ENCODE assay signal across 13 cellular contexts in the genomic region with DNA sequence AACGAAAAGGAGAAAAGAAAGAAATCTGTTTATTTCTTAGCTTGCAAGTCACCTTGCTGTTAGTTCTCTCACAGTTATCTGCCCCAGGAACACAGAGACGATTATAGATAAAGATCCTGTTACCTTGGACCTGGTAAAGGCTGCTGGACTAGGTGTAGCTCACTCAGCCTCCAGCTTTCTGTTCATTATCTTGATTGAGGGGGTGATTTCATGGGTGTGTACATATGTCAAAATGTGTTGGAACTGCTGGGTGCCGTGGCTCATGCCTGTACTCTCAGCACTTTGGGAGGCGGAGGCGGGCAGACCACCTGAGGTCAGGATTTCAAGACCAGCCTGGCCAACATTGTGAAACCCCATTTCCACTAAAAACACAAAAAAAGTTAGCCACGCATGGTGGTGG. TPM values are rescaled to one million over a fixed set of nuclear protein-coding genes. Genes with fewer than 3 reads are reported as not detected.
A peak's percentile ranks its signal among the peaks of the same experiment; 100 is the strongest.
DNase-seq lines count a peak whose midpoint lies in the region; ATAC-seq and TF ChIP-seq lines count a peak whose summit lies in the region.
"Had no signal": no experiment of that assay in that cellular context is flagged by ENCODE, and none has a peak within 500 bp of the region (broad histone marks: within the 10 kb centered on the region; RNA-seq: fewer than 3 reads in every experiment).

No MANE protein-coding gene starts in this region.

- no peak for TF ChIP-seq CTCF in WTC11 (IDR thresholded peaks at IDR 0.05)

- H4K8ac ChIP-seq in mesenchymal stem cell (ENCODE audit: low read length) = no peak overlapping the region

- no peak overlapping the region for H2BK12ac ChIP-seq in mesenchymal stem cell (ENCODE audit: low read length in 2 of 2)

- H3K4me3 Mint-ChIP-seq in WTC11 = no peak overlapping the region
- no peak overlapping the region for H3K4me3 Mint-ChIP-seq in stimulated activated naive B cell treated with anti-CD40 and anti-IgM and Interleukin-4, amounts not matched to agents 10 μg/mL and 1 μg/mL and 100 μg/mL, for 72 hours
- H3K4me3 Mint-ChIP-seq in activated CD8-positive, alpha-beta T cell treated with anti-CD3 and anti-CD28 coated beads, Interleukin-2, amount 10 ng/mL, durations not matched to agents 7 days and 5 days = no peak overlapping the region
- H3K4me3 Mint-ChIP-seq: CD8-positive, alpha-beta memory T cell had no signal

- H3K9me3 ChIP-seq in BLaER1 treated with 17β-estradiol and CSF1 and Interleukin-3, amounts not matched to agents 10 nM and 100 nM (replicated peaks in 1 of 11) = peaks cover 0 to 11% (median 6%) of the 10 kb centered on the region in 11 experiments; a peak in 13 of 22 replicates
- no peaks in the 10 kb centered on the region for H3K9me3 ChIP-seq in mesenchymal stem cell (ENCODE audit: control insufficient read depth, low read length)
- H3K9me3 ChIP-seq: BE2C had no signal

- peak overlapping the region; percentile 50 for H4K91ac ChIP-seq in mesenchymal stem cell (ENCODE audit: low read length)

- POLR2A ChIA-PET in WTC11 (lab: Charles Lee) = no interaction called here
- POLR2A ChIA-PET in activated CD8-positive, alpha-beta T cell treated with anti-CD3 and anti-CD28 coated beads, Interleukin-2, amount 10 ng/mL, durations not matched to agents 7 days and 5 days (lab: Charles Lee) = no interaction called here

- H2BK15ac ChIP-seq in mesenchymal stem cell (ENCODE audit: low read depth, poor library complexity, severe bottlenecking) = no peak overlapping the region

- peak overlapping the region in 10 of 11 experiments; percentile 3 to 72 (median 54); a peak in 12 of 22 replicates for H3K4me2 ChIP-seq in BLaER1 treated with 17β-estradiol and CSF1 and Interleukin-3, amounts not matched to agents 10 nM and 100 nM
- no peak overlapping the region for H3K4me2 ChIP-seq in mesenchymal stem cell (ENCODE audit: low read length, poor library complexity, severe bottlenecking)

- DNase-seq in WTC11 (ENCODE audit: low spot score) (no peak), mesenchymal stem cell (no peak), AG20443 (ENCODE audit: low spot score) (no peak)
- no peak for DNase-seq in stimulated activated naive B cell treated with anti-CD40 and anti-IgM and Interleukin-4, amounts not matched to agents 10 μg/mL and 1 μg/mL and 100 μg/mL, for 72 hours
- DNase-seq in central memory CD4-positive, alpha-beta T cell = no peak
- no peak for DNase-seq in activated CD8-positive, alpha-beta T cell treated with anti-CD3 and anti-CD28 coated beads, Interleukin-2, amount 10 ng/mL, durations not matched to agents 7 days and 5 days
- DNase-seq: BE2C; Caco-2; CD8-positive, alpha-beta memory T cell; DND-41; GF-D8; HCEC 1CT had no signal

- H4K20me1 ChIP-seq in BLaER1 treated with 17β-estradiol and CSF1 and Interleukin-3, amounts not matched to agents 10 nM and 100 nM = peaks cover 0 to 8% (median 3%) of the 10 kb centered on the region in 11 experiments; a peak in 6 of 22 replicates

- H2BK5ac ChIP-seq in mesenchymal stem cell (ENCODE audit: low read depth, low read length, poor library complexity, severe bottlenecking) = no peak overlapping the region

- peak overlapping the region; percentile 78 for H3K27ac Mint-ChIP-seq in WTC11
- peak overlapping the region; percentile 37 for H3K27ac Mint-ChIP-seq in stimulated activated naive B cell treated with anti-CD40 and anti-IgM and Interleukin-4, amounts not matched to agents 10 μg/mL and 1 μg/mL and 100 μg/mL, for 72 hours
- no peak overlapping the region for H3K27ac Mint-ChIP-seq in activated CD8-positive, alpha-beta T cell treated with anti-CD3 and anti-CD28 coated beads, Interleukin-2, amount 10 ng/mL, durations not matched to agents 7 days and 5 days

- H3K4me3 ChIP-seq in BLaER1 treated with 17β-estradiol and CSF1 and Interleukin-3, amounts not matched to agents 10 nM and 100 nM = no peak overlapping the region
- H3K4me3 ChIP-seq in mesenchymal stem cell (ENCODE audit: insufficient read depth in 1 of 2, low read depth in 1 of 2, low read length in 2 of 2) = no peak overlapping the region

- peaks cover under 1% of the 10 kb centered on the region; the same call in 1 of the 2 replicates for H3K9me3 Mint-ChIP-seq in WTC11
- H3K9me3 Mint-ChIP-seq in stimulated activated naive B cell treated with anti-CD40 and anti-IgM and Interleukin-4, amounts not matched to agents 10 μg/mL and 1 μg/mL and 100 μg/mL, for 72 hours = peaks cover 0 to under 1% of the 10 kb centered on the region in 2 donors
- no peaks in the 10 kb centered on the region for H3K9me3 Mint-ChIP-seq in activated CD8-positive, alpha-beta T cell treated with anti-CD3 and anti-CD28 coated beads, Interleukin-2, amount 10 ng/mL, durations not matched to agents 7 days and 5 days (ENCODE audit: insufficient read depth)

- no peak overlapping the region for H3K14ac ChIP-seq in mesenchymal stem cell (ENCODE audit: low read length in 2 of 2)

- H3K36me3 ChIP-seq in BLaER1 treated with 17β-estradiol and CSF1 and Interleukin-3, amounts not matched to agents 10 nM and 100 nM = peaks cover 0 to 22% (median 9%) of the 10 kb centered on the region in 11 experiments; a peak in 15 of 22 replicates
- H3K36me3 ChIP-seq in mesenchymal stem cell (ENCODE audit: control insufficient read depth in 1 of 2, insufficient read depth in 2 of 2, low read depth in 1 of 2, low read length in 2 of 2) = no peaks in the 10 kb centered on the region
- H3K36me3 ChIP-seq: BE2C had no signal

- H3K4ac ChIP-seq in mesenchymal stem cell (ENCODE audit: low read depth in 1 of 2, low read length in 2 of 2) = no peak overlapping the region

- no peak overlapping the region for H3K23ac ChIP-seq in mesenchymal stem cell (ENCODE audit: low read length in 2 of 2)

- no peaks in the 10 kb centered on the region for H3K27me3 ChIP-seq in BLaER1 treated with 17β-estradiol and CSF1 and Interleukin-3, amounts not matched to agents 10 nM and 100 nM
- no peaks in the 10 kb centered on the region for H3K27me3 ChIP-seq in mesenchymal stem cell (ENCODE audit: control insufficient read depth in 1 of 2, insufficient read depth in 1 of 2, low read length in 2 of 2)
- H3K27me3 ChIP-seq: BE2C had no signal

- no peaks in the 10 kb centered on the region for H3K79me1 ChIP-seq in mesenchymal stem cell (replicated peaks; ENCODE audit: low read length, poor library complexity, severe bottlenecking)

- H3K36me3 Mint-ChIP-seq in WTC11 = peaks cover 9% of the 10 kb centered on the region; the same call in 1 of the 2 replicates
- peaks cover 16 to 31% of the 10 kb centered on the region in 2 donors for H3K36me3 Mint-ChIP-seq in stimulated activated naive B cell treated with anti-CD40 and anti-IgM and Interleukin-4, amounts not matched to agents 10 μg/mL and 1 μg/mL and 100 μg/mL, for 72 hours
- H3K36me3 Mint-ChIP-seq in activated CD8-positive, alpha-beta T cell treated with anti-CD3 and anti-CD28 coated beads, Interleukin-2, amount 10 ng/mL, durations not matched to agents 7 days and 5 days (ENCODE audit: low read depth) = peaks cover 22% of the 10 kb centered on the region

- H3K9ac ChIP-seq in BLaER1 treated with 17β-estradiol and CSF1 and Interleukin-3, amounts not matched to agents 10 nM and 100 nM = peak overlapping the region in 1 of 11 experiments; percentile 19; a peak in 1 of 22 replicates
- no peak overlapping the region for H3K9ac ChIP-seq in mesenchymal stem cell (ENCODE audit: low read length)

- H3K27me3 Mint-ChIP-seq in WTC11 (ENCODE audit: low read depth) = no peaks in the 10 kb centered on the region
- H3K27me3 Mint-ChIP-seq in stimulated activated naive B cell treated with anti-CD40 and anti-IgM and Interleukin-4, amounts not matched to agents 10 μg/mL and 1 μg/mL and 100 μg/mL, for 72 hours = no peaks in the 10 kb centered on the region
- H3K27me3 Mint-ChIP-seq in activated CD8-positive, alpha-beta T cell treated with anti-CD3 and anti-CD28 coated beads, Interleukin-2, amount 10 ng/mL, durations not matched to agents 7 days and 5 days (ENCODE audit: low read depth) = no peaks in the 10 kb centered on the region
- H3K27me3 Mint-ChIP-seq: CD8-positive, alpha-beta memory T cell had no signal

- 92% methylated on average over 5 of the region's 6 CpGs for WGBS in mesenchymal stem cell

- H3K4me1 ChIP-seq in BLaER1 treated with 17β-estradiol and CSF1 and Interleukin-3, amounts not matched to agents 10 nM and 100 nM = peaks cover 40 to 59% (median 50%) of the 10 kb centered on the region in 10 experiments
- peaks cover 12% of the 10 kb centered on the region for H3K4me1 ChIP-seq in mesenchymal stem cell (ENCODE audit: control insufficient read depth, insufficient read depth, low read depth, low read length)
- H3K4me1 ChIP-seq: Caco-2 had no signal

- CTCF ChIA-PET in WTC11 (lab: Charles Lee) = interaction anchor here (0.6 to 2.1 kb wide), 3 partner anchors 20 to 234 kb away, joined by 4 to 6 read pairs (median 5); no protein-coding TSS in a partner anchor
- CTCF ChIA-PET in activated CD8-positive, alpha-beta T cell treated with anti-CD3 and anti-CD28 coated beads, Interleukin-2, amount 10 ng/mL, durations not matched to agents 7 days and 5 days (lab: Charles Lee) = interaction anchor here (1.6 kb wide), 1 partner anchor 78 kb away, joined by 4 read pairs; no protein-coding TSS in a partner anchor

- H2AFZ ChIP-seq in mesenchymal stem cell (ENCODE audit: low read depth, low read length) = no peak overlapping the region

- H3K27ac ChIP-seq in BLaER1 treated with 17β-estradiol and CSF1 and Interleukin-3, amounts not matched to agents 10 nM and 100 nM = peak overlapping the region in 8 of 11 experiments; percentile 50 to 76 (median 65); a peak in 15 of 22 replicates
- H3K27ac ChIP-seq in mesenchymal stem cell (ENCODE audit: low read length, poor library complexity, severe bottlenecking) = no peak overlapping the region

- H2BK120ac ChIP-seq in mesenchymal stem cell (ENCODE audit: low read depth, low read length) = no peak overlapping the region

- H3K4me1 Mint-ChIP-seq in WTC11 = peaks cover 15% of the 10 kb centered on the region
- peaks cover 23 to 34% of the 10 kb centered on the region in 2 donors for H3K4me1 Mint-ChIP-seq in stimulated activated naive B cell treated with anti-CD40 and anti-IgM and Interleukin-4, amounts not matched to agents 10 μg/mL and 1 μg/mL and 100 μg/mL, for 72 hours
- peaks cover 16% of the 10 kb centered on the region for H3K4me1 Mint-ChIP-seq in activated CD8-positive, alpha-beta T cell treated with anti-CD3 and anti-CD28 coated beads, Interleukin-2, amount 10 ng/mL, durations not matched to agents 7 days and 5 days (ENCODE audit: low read depth)

- no peak overlapping the region for H2AK5ac ChIP-seq in mesenchymal stem cell (ENCODE audit: low read length, severe bottlenecking)

- ATAC-seq in WTC11 = no peak
- ATAC-seq in stimulated activated naive B cell treated with anti-CD40 and anti-IgM and Interleukin-4, amounts not matched to agents 10 μg/mL and 1 μg/mL and 100 μg/mL, for 72 hours (replicated peaks) = no peak
- ATAC-seq in activated CD8-positive, alpha-beta T cell treated with anti-CD3 and anti-CD28 coated beads, Interleukin-2, amount 10 ng/mL, durations not matched to agents 7 days and 5 days = no peak

- H3K18ac ChIP-seq in mesenchymal stem cell (ENCODE audit: low read depth in 1 of 2, low read length in 2 of 2) = no peak overlapping the region

RNA-seq across cellular contexts. Expression of gene CERS4, which starts 27.9 kb away (rescaled TPM):
- total RNA-seq in WTC11 (2021) = 116 to 153 TPM (median 150 TPM) in 3 replicates
- 11.7 TPM for polyA plus RNA-seq in mesenchymal stem cell (2013, experiment 1 of 2)
- polyA plus RNA-seq in mesenchymal stem cell (2013, experiment 2 of 2) = 12.0 TPM
- 10 to 100 TPM; 27.7 to 28.1 TPM for total RNA-seq in activated CD8-positive, alpha-beta T cell treated with anti-CD3 and anti-CD28 coated beads, Interleukin-2, amount 10 ng/mL, durations not matched to agents 7 days and 5 days
